Comparison of ENCODE assay signal across 20 cellular contexts in genomic region chr22:30175743-30176288, GRCh38.
A peak's percentile ranks its signal among the peaks of the same experiment; 100 is the strongest.
DNase-seq lines count a peak whose midpoint lies in the region; ATAC-seq and TF ChIP-seq lines count a peak whose summit lies in the region.
"Had no signal": no experiment of that assay in that cellular context is flagged by ENCODE, and none has a peak within 500 bp of the region (broad histone marks: within the 10 kb centered on the region; RNA-seq: fewer than 3 reads in every experiment).

No MANE protein-coding gene starts in this region.

- peak overlapping the region; percentile 62 for H3K4me3 Mint-ChIP-seq in T-helper 2 cell treated with Interferon-gamma antibody and Interleukin-4, amounts not matched to agents 5 μg/mL and 100 μg/mL, for 36 hours
- no peak overlapping the region for H3K4me3 Mint-ChIP-seq in neural progenitor cell
- no peak overlapping the region for H3K4me3 Mint-ChIP-seq in HFFc6
- H3K4me3 Mint-ChIP-seq: effector memory CD8-positive, alpha-beta T cell; stimulated activated naive B cell treated with anti-CD40 and anti-IgM and Interleukin-4, amounts not matched to agents 10 μg/mL and 1 μg/mL and 100 μg/mL, for 72 hours; T-helper 17 cell had no signal

- H3K27me3 Mint-ChIP-seq in T-helper 2 cell treated with Interferon-gamma antibody and Interleukin-4, amounts not matched to agents 5 μg/mL and 100 μg/mL, for 36 hours (ENCODE audit: low read depth): no peaks in the 10 kb centered on the region
- H3K27me3 Mint-ChIP-seq in neural progenitor cell (ENCODE audit: insufficient read depth, low read depth): no peaks in the 10 kb centered on the region
- peaks cover 26% of the 10 kb centered on the region for H3K27me3 Mint-ChIP-seq in HFFc6 (ENCODE audit: insufficient read depth)
- H3K27me3 Mint-ChIP-seq: T-helper 17 cell had no signal

- ATAC-seq in GM19035 (IDR thresholded peaks at IDR 0.05; ENCODE audit: unreplicated experiment): no peak
- ATAC-seq: effector memory CD8-positive, alpha-beta T cell; left ventricle myocardium superior; stimulated activated naive B cell treated with anti-CD40 and anti-IgM and Interleukin-4, amounts not matched to agents 10 μg/mL and 1 μg/mL and 100 μg/mL, for 72 hours; T-helper 17 cell had no signal

- H3K9me3 ChIP-seq in Loucy (ENCODE audit: insufficient read depth, low read depth, low read length): no peaks in the 10 kb centered on the region
- H3K9me3 ChIP-seq in neural progenitor cell (ENCODE audit: low read depth): no peaks in the 10 kb centered on the region
- H3K9me3 ChIP-seq: sigmoid colon, SJCRH30, transverse colon had no signal

- peak overlapping the region; percentile 87 for H3K27ac Mint-ChIP-seq in T-helper 2 cell treated with Interferon-gamma antibody and Interleukin-4, amounts not matched to agents 5 μg/mL and 100 μg/mL, for 36 hours
- H3K27ac Mint-ChIP-seq in neural progenitor cell (no peak overlapping the region), HFFc6 (no peak overlapping the region)
- H3K27ac Mint-ChIP-seq: effector memory CD8-positive, alpha-beta T cell; stimulated activated naive B cell treated with anti-CD40 and anti-IgM and Interleukin-4, amounts not matched to agents 10 μg/mL and 1 μg/mL and 100 μg/mL, for 72 hours; T-helper 17 cell had no signal

- H2AFZ ChIP-seq in Loucy (ENCODE audit: low read length): peak overlapping the region; percentile 4; the same call in 1 of the 2 replicates
- H2AFZ ChIP-seq in neural progenitor cell (replicated peaks): peak overlapping the region; percentile 74
- H2AFZ ChIP-seq: GM23248 had no signal

- H3K36me3 ChIP-seq in Loucy (ENCODE audit: insufficient read depth, low read length) (no peaks in the 10 kb centered on the region), neural progenitor cell (no peaks in the 10 kb centered on the region)
- H3K36me3 ChIP-seq: sigmoid colon, SJCRH30, transverse colon, WERI-Rb-1 had no signal

- DNase-seq in T-helper 2 cell treated with Interferon-gamma antibody and Interleukin-4, amounts not matched to agents 5 μg/mL and 100 μg/mL, for 36 hours (ENCODE audit: low spot score): no peak
- DNase-seq in T-helper 2 cell: no peak
- DNase-seq in astrocyte of the hippocampus (ENCODE audit: low read depth, low spot score): peak; percentile 42
- DNase-seq in neural progenitor cell (ENCODE audit: low spot score): no peak
- DNase-seq in HFFc6: no peak
- no peak for DNase-seq in HUDEP-2 (lab: John Stamatoyannopoulos, UW; ENCODE audit: unreplicated experiment in 76 of 76)
- DNase-seq: 8988T; activated gamma-delta T cell; effector memory CD8-positive, alpha-beta T cell; GM23248; left ventricle myocardium superior; NCI-H748 treated with DMSO at 0.1 percent for 48 hours; sigmoid colon; SJCRH30; stimulated activated naive B cell treated with anti-CD40 and anti-IgM and Interleukin-4, amounts not matched to agents 10 μg/mL and 1 μg/mL and 100 μg/mL, for 72 hours; T-helper 17 cell; transverse colon; WERI-Rb-1 had no signal

- peaks cover 24% of the 10 kb centered on the region for H3K4me1 ChIP-seq in Loucy (ENCODE audit: insufficient read depth, low read length, poor library complexity, severe bottlenecking)
- peaks cover 9% of the 10 kb centered on the region for H3K4me1 ChIP-seq in neural progenitor cell
- H3K4me1 ChIP-seq: SJCRH30, transverse colon had no signal

- no peaks in the 10 kb centered on the region for H3K9me2 ChIP-seq in Loucy (replicated peaks; ENCODE audit: low read depth, low read length)

- H4K20me1 ChIP-seq in Loucy (ENCODE audit: insufficient read depth, low read length, poor library complexity, severe bottlenecking): no peaks in the 10 kb centered on the region
- H4K20me1 ChIP-seq in neural progenitor cell (ENCODE audit: low read depth): no peaks in the 10 kb centered on the region

- H3K36me3 Mint-ChIP-seq in T-helper 2 cell treated with Interferon-gamma antibody and Interleukin-4, amounts not matched to agents 5 μg/mL and 100 μg/mL, for 36 hours (ENCODE audit: low read depth): peaks cover 18% of the 10 kb centered on the region
- H3K36me3 Mint-ChIP-seq in neural progenitor cell (no peaks in the 10 kb centered on the region), HFFc6 (ENCODE audit: low read depth) (no peaks in the 10 kb centered on the region)
- H3K36me3 Mint-ChIP-seq: stimulated activated naive B cell treated with anti-CD40 and anti-IgM and Interleukin-4, amounts not matched to agents 10 μg/mL and 1 μg/mL and 100 μg/mL, for 72 hours had no signal

- H3K9ac ChIP-seq in Loucy (ENCODE audit: low read depth, low read length, poor library complexity, severe bottlenecking) (no peak overlapping the region), neural progenitor cell (no peak overlapping the region)
- H3K9ac ChIP-seq: GM23248 had no signal

- H3K9me3 Mint-ChIP-seq in T-helper 2 cell treated with Interferon-gamma antibody and Interleukin-4, amounts not matched to agents 5 μg/mL and 100 μg/mL, for 36 hours: peaks cover 11% of the 10 kb centered on the region
- H3K9me3 Mint-ChIP-seq in neural progenitor cell (no peaks in the 10 kb centered on the region), HFFc6 (no peaks in the 10 kb centered on the region)
- H3K9me3 Mint-ChIP-seq: effector memory CD8-positive, alpha-beta T cell; stimulated activated naive B cell treated with anti-CD40 and anti-IgM and Interleukin-4, amounts not matched to agents 10 μg/mL and 1 μg/mL and 100 μg/mL, for 72 hours had no signal

- H3K4me3 ChIP-seq in Loucy (ENCODE audit: low read length, poor library complexity, severe bottlenecking) (no peak overlapping the region), neural progenitor cell (no peak overlapping the region)
- H3K4me3 ChIP-seq: GM23248, sigmoid colon, SJCRH30, transverse colon had no signal

- H3F3A ChIP-seq in Loucy (ENCODE audit: low read depth): no peaks in the 10 kb centered on the region
- H3F3A ChIP-seq in neural progenitor cell (ENCODE audit: low read depth): no peaks in the 10 kb centered on the region

- peaks cover 63% of the 10 kb centered on the region for H3K4me1 Mint-ChIP-seq in T-helper 2 cell treated with Interferon-gamma antibody and Interleukin-4, amounts not matched to agents 5 μg/mL and 100 μg/mL, for 36 hours (ENCODE audit: low read depth)
- H3K4me1 Mint-ChIP-seq in neural progenitor cell: peaks cover 13% of the 10 kb centered on the region
- H3K4me1 Mint-ChIP-seq in HFFc6 (ENCODE audit: low read depth): no peaks in the 10 kb centered on the region
- H3K4me1 Mint-ChIP-seq: stimulated activated naive B cell treated with anti-CD40 and anti-IgM and Interleukin-4, amounts not matched to agents 10 μg/mL and 1 μg/mL and 100 μg/mL, for 72 hours had no signal

- H3K27ac ChIP-seq in neural progenitor cell: no peak overlapping the region
- H3K27ac ChIP-seq: GM23248, sigmoid colon, SJCRH30, transverse colon, WERI-Rb-1 had no signal

- H3K27me3 ChIP-seq in Loucy (ENCODE audit: insufficient read depth, low read length, poor library complexity, severe bottlenecking): no peaks in the 10 kb centered on the region
- H3K27me3 ChIP-seq in neural progenitor cell: no peaks in the 10 kb centered on the region
- H3K27me3 ChIP-seq: sigmoid colon, SJCRH30, transverse colon had no signal

- TF ChIP-seq CTCF in Loucy (conservative IDR thresholded peaks at IDR 0.05; ENCODE audit: low read length) (no peak), neural progenitor cell (IDR thresholded peaks at IDR 0.05) (no peak), HFFc6 (IDR thresholded peaks at IDR 0.05) (no peak)

- H3K79me2 ChIP-seq in Loucy (ENCODE audit: insufficient read depth, low read length) (no peaks in the 10 kb centered on the region), neural progenitor cell (ENCODE audit: low read depth) (no peaks in the 10 kb centered on the region)

- H3K4me2 ChIP-seq in Loucy (ENCODE audit: low read depth, low read length, poor library complexity, severe bottlenecking) (no peak overlapping the region), neural progenitor cell (no peak overlapping the region)
